In the genomic region with DNA sequence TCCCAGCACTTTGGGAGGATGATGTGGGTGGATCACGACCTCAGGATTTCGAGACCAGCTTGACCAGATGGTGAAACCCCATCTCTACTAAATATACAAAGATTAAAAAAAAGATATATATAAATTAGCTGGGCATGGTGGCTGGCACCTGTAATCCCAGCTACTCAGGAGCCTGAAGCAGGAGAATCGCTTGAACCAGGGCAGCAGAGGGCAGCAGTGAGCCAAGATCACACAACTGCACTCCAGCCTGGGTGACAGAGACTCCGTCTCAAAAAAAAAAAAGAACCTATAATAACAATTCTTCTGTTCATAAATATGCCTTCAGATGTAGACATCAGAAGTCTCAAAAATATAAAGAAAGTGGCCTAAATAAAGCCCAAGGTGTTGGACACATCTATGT, we compare ENCODE assay signal across 16 cellular contexts. TPM values are rescaled to one million over a fixed set of nuclear protein-coding genes. Genes with fewer than 3 reads are reported as not detected.
A peak's percentile ranks its signal among the peaks of the same experiment; 100 is the strongest.
DNase-seq lines count a peak whose midpoint lies in the region; ATAC-seq and TF ChIP-seq lines count a peak whose summit lies in the region.
"Had no signal": no experiment of that assay in that cellular context is flagged by ENCODE, and none has a peak within 500 bp of the region (broad histone marks: within the 10 kb centered on the region; RNA-seq: fewer than 3 reads in every experiment).

No MANE protein-coding gene starts in this region.

- TF ChIP-seq CTCF in Loucy (conservative IDR thresholded peaks at IDR 0.05; ENCODE audit: low read length) (peak; percentile 48), dorsolateral prefrontal cortex (IDR thresholded peaks at IDR 0.05 in 54 of 56, conservative IDR thresholded peaks at IDR 0.05 in 2 of 56; ENCODE audit: low read depth in 1 of 56, partially characterized antibody in 56 of 56) (peak in 44 of 56 donors; percentile 10 to 62 (median 36)), testis (IDR thresholded peaks at IDR 0.05) (peak in 1 of 3 experiments; percentile 23), psoas muscle (IDR thresholded peaks at IDR 0.05) (no peak)

- peaks cover 52% of the 10 kb centered on the region for H3K9me3 Mint-ChIP-seq in activated naive CD8-positive, alpha-beta T cell treated with anti-CD3 and anti-CD28 coated beads for 36 hours
- peaks cover 54% of the 10 kb centered on the region for H3K9me3 Mint-ChIP-seq in activated naive CD8-positive, alpha-beta T cell treated with anti-CD3 and anti-CD28 coated beads, Interleukin-2, amount 50 U/mL, for 24 hours

- no peak overlapping the region for H3K27ac ChIP-seq in dorsolateral prefrontal cortex
- no peak overlapping the region for H3K27ac ChIP-seq in testis
- no peak overlapping the region for H3K27ac ChIP-seq in psoas muscle
- H3K27ac ChIP-seq: prostate gland, SJCRH30, vagina had no signal

- H3K36me3 ChIP-seq in Loucy (ENCODE audit: insufficient read depth, low read length) (peaks cover 8% of the 10 kb centered on the region), testis (ENCODE audit: low read depth, missing control alignments) (no peaks in the 10 kb centered on the region), psoas muscle (ENCODE audit: insufficient read depth in 1 of 2, low read depth in 1 of 2) (peaks cover 0 to 10% of the 10 kb centered on the region in 2 donors)
- H3K36me3 ChIP-seq: prostate gland had no signal

- H3K4me1 Mint-ChIP-seq in activated naive CD8-positive, alpha-beta T cell treated with anti-CD3 and anti-CD28 coated beads for 36 hours, result peaks cover 6% of the 10 kb centered on the region
- peaks cover 15% of the 10 kb centered on the region for H3K4me1 Mint-ChIP-seq in activated naive CD8-positive, alpha-beta T cell treated with anti-CD3 and anti-CD28 coated beads, Interleukin-2, amount 50 U/mL, for 24 hours

- H3K36me3 Mint-ChIP-seq in activated naive CD8-positive, alpha-beta T cell treated with anti-CD3 and anti-CD28 coated beads for 36 hours, result peaks cover 86% of the 10 kb centered on the region
- H3K36me3 Mint-ChIP-seq in activated naive CD8-positive, alpha-beta T cell treated with anti-CD3 and anti-CD28 coated beads, Interleukin-2, amount 50 U/mL, for 24 hours (ENCODE audit: low read depth), result peaks cover 91% of the 10 kb centered on the region

- H3K27me3 Mint-ChIP-seq in activated naive CD8-positive, alpha-beta T cell treated with anti-CD3 and anti-CD28 coated beads for 36 hours, result no peaks in the 10 kb centered on the region
- H3K27me3 Mint-ChIP-seq in activated naive CD8-positive, alpha-beta T cell treated with anti-CD3 and anti-CD28 coated beads, Interleukin-2, amount 50 U/mL, for 24 hours, result no peaks in the 10 kb centered on the region
- H3K27me3 Mint-ChIP-seq: dendritic cell treated with granulocyte-macrophage colony-stimulating factor and Interleukin-4, amounts not matched to agents 40 ng/mL and 50 ng/mL, for 4 days had no signal

- H3K9ac ChIP-seq in Loucy (ENCODE audit: low read depth, low read length, poor library complexity, severe bottlenecking), result no peak overlapping the region

- intact Hi-C loops in dorsolateral prefrontal cortex (cut with DNase I), result no loop called here
- intact Hi-C loops in testis (cut with DNase I; ENCODE audit: low total_unique reads), result no loop called here
- intact Hi-C loops in psoas muscle (cut with DNase I), result no loop called here

- no peak overlapping the region for H2AFZ ChIP-seq in Loucy (ENCODE audit: low read length)

- H3K4me2 ChIP-seq in Loucy (ENCODE audit: low read depth, low read length, poor library complexity, severe bottlenecking), result peak overlapping the region; percentile 35

- H3K4me1 ChIP-seq in Loucy (ENCODE audit: insufficient read depth, low read length, poor library complexity, severe bottlenecking) (peaks cover 24% of the 10 kb centered on the region), testis (no peaks in the 10 kb centered on the region), psoas muscle (no peaks in the 10 kb centered on the region)
- H3K4me1 ChIP-seq: prostate gland, SJCRH30 had no signal

- peak; percentile 4 for DNase-seq in activated naive CD8-positive, alpha-beta T cell treated with anti-CD3 and anti-CD28 coated beads for 36 hours
- no peak for DNase-seq in activated naive CD8-positive, alpha-beta T cell treated with anti-CD3 and anti-CD28 coated beads, Interleukin-2, amount 50 U/mL, for 24 hours
- DNase-seq in dorsolateral prefrontal cortex (peak in 4 of 10 donors; percentile 22 to 47 (median 42)), testis (peak; percentile 60), psoas muscle (no peak)
- DNase-seq: GOT3, midbrain, NCI-H187 had no signal

- H3F3A ChIP-seq in Loucy (ENCODE audit: low read depth), result peaks cover 4% of the 10 kb centered on the region

- no peak for TF ChIP-seq POLR2A in testis (IDR thresholded peaks at IDR 0.05)

- ATAC-seq in activated naive CD8-positive, alpha-beta T cell treated with anti-CD3 and anti-CD28 coated beads, Interleukin-2, amount 50 U/mL, for 24 hours, result no peak
- no peak for ATAC-seq in GM19455 (IDR thresholded peaks at IDR 0.05; ENCODE audit: unreplicated experiment)
- no peak for ATAC-seq in GM21717 (IDR thresholded peaks at IDR 0.05; ENCODE audit: unreplicated experiment)
- ATAC-seq in psoas muscle, result no peak

- peaks cover 19% of the 10 kb centered on the region for H4K20me1 ChIP-seq in Loucy (ENCODE audit: insufficient read depth, low read length, poor library complexity, severe bottlenecking)

- no peaks in the 10 kb centered on the region for H3K9me2 ChIP-seq in Loucy (replicated peaks; ENCODE audit: low read depth, low read length)

- H3K79me2 ChIP-seq in Loucy (ENCODE audit: insufficient read depth, low read length), result peaks cover 56% of the 10 kb centered on the region

- H3K4me3 Mint-ChIP-seq in activated naive CD8-positive, alpha-beta T cell treated with anti-CD3 and anti-CD28 coated beads for 36 hours, result no peak overlapping the region
- no peak overlapping the region for H3K4me3 Mint-ChIP-seq in activated naive CD8-positive, alpha-beta T cell treated with anti-CD3 and anti-CD28 coated beads, Interleukin-2, amount 50 U/mL, for 24 hours
- H3K4me3 Mint-ChIP-seq: activated T-helper 1 cell treated with anti-CD3 and anti-CD28 coated beads, Interleukin-12 subunit alpha, Interleukin-12 subunit beta, Interleukin-2, Interleukin-4 antibody, amounts not matched to agents 30 ng/mL and 10 ng/mL and 1 ng/mL, durations not matched to agents 14 hours and 24 hours and 36 hours; dendritic cell treated with granulocyte-macrophage colony-stimulating factor and Interleukin-4, amounts not matched to agents 40 ng/mL and 50 ng/mL, for 4 days had no signal

- peaks cover 10% of the 10 kb centered on the region; the same call in 1 of the 2 replicates for H3K9me3 ChIP-seq in Loucy (ENCODE audit: insufficient read depth, low read depth, low read length)
- no peaks in the 10 kb centered on the region for H3K9me3 ChIP-seq in testis
- peaks cover 56% of the 10 kb centered on the region for H3K9me3 ChIP-seq in psoas muscle
- H3K9me3 ChIP-seq: prostate gland had no signal

- H3K27me3 ChIP-seq in Loucy (ENCODE audit: insufficient read depth, low read length, poor library complexity, severe bottlenecking), result no peaks in the 10 kb centered on the region
- no peaks in the 10 kb centered on the region for H3K27me3 ChIP-seq in dorsolateral prefrontal cortex
- no peaks in the 10 kb centered on the region for H3K27me3 ChIP-seq in testis
- no peaks in the 10 kb centered on the region for H3K27me3 ChIP-seq in psoas muscle (ENCODE audit: insufficient read depth in 3 of 3, low read length in 2 of 3)
- H3K27me3 ChIP-seq: SJCRH30, vagina had no signal

- WGBS in testis, 2 donors, result 57 to 81% methylated on average over 4 of the region's 4 CpGs
- whole genome bisulfite sequencing in psoas muscle, 3 donors, result 53 to 66% (median 61%) methylated on average over 4 of the region's 4 CpGs

- no peak overlapping the region for H3K27ac Mint-ChIP-seq in activated naive CD8-positive, alpha-beta T cell treated with anti-CD3 and anti-CD28 coated beads for 36 hours
- no peak overlapping the region for H3K27ac Mint-ChIP-seq in activated naive CD8-positive, alpha-beta T cell treated with anti-CD3 and anti-CD28 coated beads, Interleukin-2, amount 50 U/mL, for 24 hours
- H3K27ac Mint-ChIP-seq: activated T-helper 1 cell treated with anti-CD3 and anti-CD28 coated beads, Interleukin-12 subunit alpha, Interleukin-12 subunit beta, Interleukin-2, Interleukin-4 antibody, amounts not matched to agents 30 ng/mL and 10 ng/mL and 1 ng/mL, durations not matched to agents 14 hours and 24 hours and 36 hours; dendritic cell treated with granulocyte-macrophage colony-stimulating factor and Interleukin-4, amounts not matched to agents 40 ng/mL and 50 ng/mL, for 4 days had no signal

- no peak overlapping the region for H3K4me3 ChIP-seq in Loucy (ENCODE audit: low read length, poor library complexity, severe bottlenecking)
- H3K4me3 ChIP-seq in dorsolateral prefrontal cortex, result no peak overlapping the region
- no peak overlapping the region for H3K4me3 ChIP-seq in testis
- H3K4me3 ChIP-seq in psoas muscle, result no peak overlapping the region
- H3K4me3 ChIP-seq: prostate gland, SJCRH30, vagina had no signal

RNA-seq across cellular contexts. Expression of gene ZNF737, which starts 7.6 kb away (rescaled TPM):
- total RNA-seq in activated naive CD8-positive, alpha-beta T cell treated with anti-CD3 and anti-CD28 coated beads for 36 hours, result 10 to 100 TPM in 1 of 2 experiments, 1 to 10 TPM in 1; 9.9 to 10.7 TPM
- 10 to 100 TPM; 21.0 to 49.3 (median 35.2) TPM for total RNA-seq in dorsolateral prefrontal cortex
- total RNA-seq in testis, result 10 to 100 TPM; 13.6 to 17.9 TPM
- polyA plus RNA-seq in testis (ENCODE audit: insufficient read depth, low read depth, low replicate concordance), result 4.6 TPM
- 1 to 10 TPM; 2.2 to 4.3 (median 2.8) TPM for total RNA-seq in psoas muscle
- 1 to 10 TPM in 1 of 3 donors, under 1 TPM in 2; 0.45 to 4.4 (median 0.96) TPM for polyA plus RNA-seq in psoas muscle

Comparison
In these comparisons a context has a peak if more than half of its experiments do, and no peak if none do; other contexts are left out.
1. DNase-seq: peak in activated naive CD8-positive, alpha-beta T cell treated with anti-CD3 and anti-CD28 coated beads for 36 hours (single experiment) and testis (single experiment); none in activated naive CD8-positive, alpha-beta T cell treated with anti-CD3 and anti-CD28 coated beads, Interleukin-2, amount 50 U/mL, for 24 hours (single experiment) and psoas muscle (0 of 2).